14 cellular contexts compared by ENCODE assay signal in genomic region chr19:29546583-29547190, GRCh38. TPM values are rescaled to one million over a fixed set of nuclear protein-coding genes. Genes with fewer than 3 reads are reported as not detected.
DNase-seq lines count a peak whose midpoint lies in the region; ATAC-seq and TF ChIP-seq lines count a peak whose summit lies in the region.
"Had no signal": no experiment of that assay in that cellular context is flagged by ENCODE, and none has a peak within 500 bp of the region (broad histone marks: within the 10 kb centered on the region; RNA-seq: fewer than 3 reads in every experiment).

No MANE protein-coding gene starts in this region.

- ATAC-seq in Right ventricle myocardium superior (ENCODE audit: poor library complexity) (no peak), HG02884 (IDR thresholded peaks at IDR 0.05; ENCODE audit: unreplicated experiment) (no peak)
- ATAC-seq: HCT116 had no signal

- no peaks in the 10 kb centered on the region for H3K36me3 Mint-ChIP-seq in chondrocyte (ENCODE audit: low read depth)

- no peak overlapping the region for H3K27ac Mint-ChIP-seq in chondrocyte (ENCODE audit: unreplicated experiment)
- H3K27ac Mint-ChIP-seq: B cell; CD8-positive, alpha-beta memory T cell had no signal

- no peak overlapping the region for H3K4me2 ChIP-seq in osteoblast (ENCODE audit: insufficient read depth, low read length)

- DNase-seq in cardiac septum (ENCODE audit: low spot score): peak; percentile 55
- no peak for DNase-seq in Right ventricle myocardium superior
- peak; percentile 25 for DNase-seq in chondrocyte (ENCODE audit: low spot score)
- DNase-seq in osteoblast (ENCODE audit: insufficient read length, low spot score, missing footprints): peak; percentile 45
- DNase-seq in NCI-H1048 (lab: John Stamatoyannopoulos, UW): no peak
- no peak for DNase-seq in prostate gland (ENCODE audit: low spot score)
- DNase-seq: CD8-positive, alpha-beta memory T cell; NCI-H2227 treated with DMSO at 0.1 percent for 48 hours; NCI-H524 treated with DMSO at 0.1 percent for 48 hours; OCI-M1 had no signal

- H4K20me1 ChIP-seq in osteoblast (ENCODE audit: insufficient read depth, low read length): no peaks in the 10 kb centered on the region

- H3K27me3 ChIP-seq in osteoblast (ENCODE audit: insufficient read depth, low read length): no peaks in the 10 kb centered on the region
- no peaks in the 10 kb centered on the region for H3K27me3 ChIP-seq in prostate gland (replicated peaks; ENCODE audit: insufficient read depth)

- no peaks in the 10 kb centered on the region for H3K4me1 Mint-ChIP-seq in chondrocyte (ENCODE audit: low read depth)
- H3K4me1 Mint-ChIP-seq: B cell; CD8-positive, alpha-beta memory T cell had no signal

- H3K9me3 ChIP-seq in osteoblast (ENCODE audit: low read depth, low read length) (no peaks in the 10 kb centered on the region), prostate gland (no peaks in the 10 kb centered on the region)

- WGBS in prostate gland: 24% methylated on average over 10 of the region's 10 CpGs

- no peak overlapping the region for H3K4me3 Mint-ChIP-seq in chondrocyte (ENCODE audit: unreplicated experiment)
- H3K4me3 Mint-ChIP-seq: B cell; CD8-positive, alpha-beta memory T cell had no signal

- TF ChIP-seq CTCF in chondrocyte (IDR thresholded peaks at IDR 0.05) (no peak), osteoblast (IDR thresholded peaks at IDR 0.05; ENCODE audit: extremely low read depth, low read depth, low read length) (no peak), prostate gland (IDR thresholded peaks at IDR 0.05) (no peak)

- H3K9me3 Mint-ChIP-seq in chondrocyte (ENCODE audit: low read depth): no peaks in the 10 kb centered on the region

- TF ChIP-seq POLR2A in prostate gland (IDR thresholded peaks at IDR 0.05): no peak

- peaks cover 6% of the 10 kb centered on the region for H3K27me3 Mint-ChIP-seq in chondrocyte (ENCODE audit: low read depth)

- H3K36me3 ChIP-seq in osteoblast (ENCODE audit: insufficient read depth, low read length) (no peaks in the 10 kb centered on the region), prostate gland (no peaks in the 10 kb centered on the region)

- no peaks in the 10 kb centered on the region for H3K4me1 ChIP-seq in osteoblast (ENCODE audit: insufficient read depth, low read length)
- no peaks in the 10 kb centered on the region for H3K4me1 ChIP-seq in prostate gland (replicated peaks)

- H2AFZ ChIP-seq in osteoblast (ENCODE audit: low read length): no peak overlapping the region

- no peaks in the 10 kb centered on the region for H3K79me2 ChIP-seq in osteoblast (ENCODE audit: insufficient read depth, low read length)

- H3K27ac ChIP-seq in osteoblast (ENCODE audit: low read depth, low read length) (no peak overlapping the region), prostate gland (no peak overlapping the region)

- intact Hi-C loops in cardiac septum (cut with DNase I): no loop called here
- intact Hi-C loops in Right ventricle myocardium superior (cut with DNase I): no loop called here
- intact Hi-C loops in prostate gland (cut with DNase I): no loop called here

- H3K4me3 ChIP-seq in osteoblast (ENCODE audit: insufficient read depth, low read length) (no peak overlapping the region), prostate gland (no peak overlapping the region)

RNA-seq across cellular contexts. Expression of gene VSTM2B, which starts 20.9 kb away (rescaled TPM):
- total RNA-seq in cardiac septum (not detected), Right ventricle myocardium superior (not detected), chondrocyte (not detected in 3 replicates), osteoblast (not detected in 2 replicates), prostate gland (not detected)
- total RNA-seq: B cell; CD8-positive, alpha-beta memory T cell; HT1080 had no signal

RNA-seq across cellular contexts. Expression of gene POP4, which starts 59.4 kb away (rescaled TPM):
- total RNA-seq in cardiac septum (47.8 TPM), Right ventricle myocardium superior (46.9 TPM), chondrocyte (49.0 to 71.1 TPM (median 49.4 TPM) in 3 replicates), osteoblast (59.4 and 61.0 TPM in 2 replicates), prostate gland (10 to 100 TPM; 62.1 to 94.2 TPM)

Comparison
In these comparisons a context has a peak if more than half of its experiments do, and no peak if none do; other contexts are left out.
1. DNase-seq: peak in cardiac septum (single experiment), chondrocyte (single experiment) and osteoblast (single experiment); none in Right ventricle myocardium superior (single experiment), NCI-H1048 (single experiment) and prostate gland (single experiment).